1 cellular context compared by ENCODE assay signal in the genomic region with DNA sequence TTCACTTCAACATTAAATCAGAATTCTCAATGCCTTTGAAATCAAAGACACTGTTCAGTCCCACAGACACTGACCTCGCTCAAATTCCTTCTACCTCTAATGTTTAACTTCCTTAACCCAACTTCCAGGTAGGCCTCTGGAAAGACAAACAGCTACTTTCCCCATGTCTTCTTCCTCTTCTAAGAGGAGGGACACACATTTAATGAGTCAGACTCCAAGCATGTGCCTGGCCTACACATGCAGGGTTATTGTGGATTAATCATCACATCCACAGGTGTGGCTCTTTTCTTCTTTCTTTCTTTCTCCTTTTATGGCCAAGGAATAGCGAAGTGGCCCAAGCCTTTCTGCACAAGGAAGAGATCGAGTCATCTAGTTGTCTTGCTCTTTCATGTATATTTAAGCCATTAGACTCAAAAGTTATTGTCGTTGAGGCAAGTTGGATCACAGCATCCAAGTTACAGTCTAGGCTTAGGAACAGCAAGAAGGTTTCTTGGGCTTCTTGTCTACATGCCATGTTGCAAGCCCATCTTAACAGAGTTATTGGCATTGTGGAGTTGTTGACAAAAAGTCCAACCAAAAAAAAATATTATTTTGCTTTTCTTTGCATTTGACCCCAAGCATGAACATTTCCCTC.
TF ChIP-seq lines count a peak whose summit lies in the region.

No MANE protein-coding gene starts in this region.

TF ChIP-seq in HepG2, 621 proteins besides CTCF, POLR2A, EP300 and RAD21 (continued from another document and continues in another):
- TF ChIP-seq ZNF782 (CRISPR knock-in tag; IDR thresholded peaks at IDR 0.05; ENCODE audit: borderline replicate concordance) (no peak), PHF5A (CRISPR knock-in tag; IDR thresholded peaks at IDR 0.05; ENCODE audit: low read depth, unreplicated experiment) (peak; percentile 32), ZNF205 (CRISPR knock-in tag; IDR thresholded peaks at IDR 0.05) (no peak), ZNF124 (CRISPR knock-in tag; IDR thresholded peaks at IDR 0.05) (no peak), PAF1 (CRISPR knock-in tag; IDR thresholded peaks at IDR 0.05) (no peak), NR2F2 (IDR thresholded peaks at IDR 0.05; ENCODE audit: borderline replicate concordance, low read depth) (no peak), MZF1 (CRISPR knock-in tag; IDR thresholded peaks at IDR 0.05; ENCODE audit: borderline replicate concordance) (no peak), ZNF468 (CRISPR knock-in tag; IDR thresholded peaks at IDR 0.05) (no peak), SSRP1 (CRISPR knock-in tag; IDR thresholded peaks at IDR 0.05) (no peak), ZNF547 (CRISPR knock-in tag; IDR thresholded peaks at IDR 0.05) (no peak), CBX5 (CRISPR knock-in tag; IDR thresholded peaks at IDR 0.05; ENCODE audit: borderline replicate concordance) (peak; percentile 38; the same call in 1 of the 2 replicates), ZNF883 (CRISPR knock-in tag; IDR thresholded peaks at IDR 0.05; ENCODE audit: not compliant biosample characterization) (no peak), FOXA1 (IDR thresholded peaks at IDR 0.05) (no peak), FOXA1 (CRISPR knock-in tag; IDR thresholded peaks at IDR 0.05) (peak; percentile 81), RFX3 (CRISPR knock-in tag; IDR thresholded peaks at IDR 0.05) (no peak), TCF7L2 (IDR thresholded peaks at IDR 0.05; ENCODE audit: low read depth, low read length) (no peak), POLR2G (IDR thresholded peaks at IDR 0.05; ENCODE audit: low read depth, low read length) (no peak), PCBP2 (optimal IDR thresholded peaks at IDR 0.05; ENCODE audit: low read depth, low read length, poor library complexity, severe bottlenecking) (no peak), CEBPB (IDR thresholded peaks at IDR 0.05; ENCODE audit: borderline replicate concordance, low read depth, low read length) (no peak), ZNF24 (IDR thresholded peaks at IDR 0.05) (no peak), NCOA1 (CRISPR knock-in tag; IDR thresholded peaks at IDR 0.05) (no peak), SP4 (CRISPR knock-in tag; IDR thresholded peaks at IDR 0.05) (no peak), PPARG (CRISPR knock-in tag; conservative IDR thresholded peaks at IDR 0.05) (0 out of 2 replicates have a peak, but pooled peaks have one; percentile 43), RBAK (CRISPR knock-in tag; IDR thresholded peaks at IDR 0.05) (no peak), HOXA7 (CRISPR knock-in tag; IDR thresholded peaks at IDR 0.05) (no peak), MIER2 (CRISPR knock-in tag; IDR thresholded peaks at IDR 0.05) (peak; percentile 80; the same call in 1 of the 2 replicates), CHCHD3 (CRISPR knock-in tag; IDR thresholded peaks at IDR 0.05) (no peak), DMAP1 (CRISPR knock-in tag; IDR thresholded peaks at IDR 0.05) (peak; percentile 32; the same call in 1 of the 2 replicates), FOXA3 (CRISPR knock-in tag; IDR thresholded peaks at IDR 0.05) (peak; percentile 91), ZNF335 (CRISPR knock-in tag; IDR thresholded peaks at IDR 0.05) (no peak), ASH2L (IDR thresholded peaks at IDR 0.05; ENCODE audit: insufficient read length, low read depth, low read length) (no peak)
- TF ChIP-seq, protein P1, sequence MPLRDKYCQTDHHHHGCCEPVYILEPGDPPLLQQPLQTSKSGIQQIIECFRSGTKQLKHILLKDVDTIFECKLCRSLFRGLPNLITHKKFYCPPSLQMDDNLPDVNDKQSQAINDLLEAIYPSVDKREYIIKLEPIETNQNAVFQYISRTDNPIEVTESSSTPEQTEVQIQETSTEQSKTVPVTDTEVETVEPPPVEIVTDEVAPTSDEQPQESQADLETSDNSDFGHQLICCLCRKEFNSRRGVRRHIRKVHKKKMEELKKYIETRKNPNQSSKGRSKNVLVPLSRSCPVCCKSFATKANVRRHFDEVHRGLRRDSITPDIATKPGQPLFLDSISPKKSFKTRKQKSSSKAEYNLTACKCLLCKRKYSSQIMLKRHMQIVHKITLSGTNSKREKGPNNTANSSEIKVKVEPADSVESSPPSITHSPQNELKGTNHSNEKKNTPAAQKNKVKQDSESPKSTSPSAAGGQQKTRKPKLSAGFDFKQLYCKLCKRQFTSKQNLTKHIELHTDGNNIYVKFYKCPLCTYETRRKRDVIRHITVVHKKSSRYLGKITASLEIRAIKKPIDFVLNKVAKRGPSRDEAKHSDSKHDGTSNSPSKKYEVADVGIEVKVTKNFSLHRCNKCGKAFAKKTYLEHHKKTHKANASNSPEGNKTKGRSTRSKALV (CRISPR knock-in tag; IDR thresholded peaks at IDR 0.05): no peak
- TF ChIP-seq, protein P2, sequence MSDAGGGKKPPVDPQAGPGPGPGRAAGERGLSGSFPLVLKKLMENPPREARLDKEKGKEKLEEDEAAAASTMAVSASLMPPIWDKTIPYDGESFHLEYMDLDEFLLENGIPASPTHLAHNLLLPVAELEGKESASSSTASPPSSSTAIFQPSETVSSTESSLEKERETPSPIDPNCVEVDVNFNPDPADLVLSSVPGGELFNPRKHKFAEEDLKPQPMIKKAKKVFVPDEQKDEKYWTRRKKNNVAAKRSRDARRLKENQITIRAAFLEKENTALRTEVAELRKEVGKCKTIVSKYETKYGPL (CRISPR knock-in tag; IDR thresholded peaks at IDR 0.05): no peak
- TF ChIP-seq, protein P3, sequence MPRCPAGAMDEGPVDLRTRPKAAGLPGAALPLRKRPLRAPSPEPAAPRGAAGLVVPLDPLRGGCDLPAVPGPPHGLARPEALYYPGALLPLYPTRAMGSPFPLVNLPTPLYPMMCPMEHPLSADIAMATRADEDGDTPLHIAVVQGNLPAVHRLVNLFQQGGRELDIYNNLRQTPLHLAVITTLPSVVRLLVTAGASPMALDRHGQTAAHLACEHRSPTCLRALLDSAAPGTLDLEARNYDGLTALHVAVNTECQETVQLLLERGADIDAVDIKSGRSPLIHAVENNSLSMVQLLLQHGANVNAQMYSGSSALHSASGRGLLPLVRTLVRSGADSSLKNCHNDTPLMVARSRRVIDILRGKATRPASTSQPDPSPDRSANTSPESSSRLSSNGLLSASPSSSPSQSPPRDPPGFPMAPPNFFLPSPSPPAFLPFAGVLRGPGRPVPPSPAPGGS (CRISPR knock-in tag; IDR thresholded peaks at IDR 0.05): no peak
- TF ChIP-seq, protein P4, sequence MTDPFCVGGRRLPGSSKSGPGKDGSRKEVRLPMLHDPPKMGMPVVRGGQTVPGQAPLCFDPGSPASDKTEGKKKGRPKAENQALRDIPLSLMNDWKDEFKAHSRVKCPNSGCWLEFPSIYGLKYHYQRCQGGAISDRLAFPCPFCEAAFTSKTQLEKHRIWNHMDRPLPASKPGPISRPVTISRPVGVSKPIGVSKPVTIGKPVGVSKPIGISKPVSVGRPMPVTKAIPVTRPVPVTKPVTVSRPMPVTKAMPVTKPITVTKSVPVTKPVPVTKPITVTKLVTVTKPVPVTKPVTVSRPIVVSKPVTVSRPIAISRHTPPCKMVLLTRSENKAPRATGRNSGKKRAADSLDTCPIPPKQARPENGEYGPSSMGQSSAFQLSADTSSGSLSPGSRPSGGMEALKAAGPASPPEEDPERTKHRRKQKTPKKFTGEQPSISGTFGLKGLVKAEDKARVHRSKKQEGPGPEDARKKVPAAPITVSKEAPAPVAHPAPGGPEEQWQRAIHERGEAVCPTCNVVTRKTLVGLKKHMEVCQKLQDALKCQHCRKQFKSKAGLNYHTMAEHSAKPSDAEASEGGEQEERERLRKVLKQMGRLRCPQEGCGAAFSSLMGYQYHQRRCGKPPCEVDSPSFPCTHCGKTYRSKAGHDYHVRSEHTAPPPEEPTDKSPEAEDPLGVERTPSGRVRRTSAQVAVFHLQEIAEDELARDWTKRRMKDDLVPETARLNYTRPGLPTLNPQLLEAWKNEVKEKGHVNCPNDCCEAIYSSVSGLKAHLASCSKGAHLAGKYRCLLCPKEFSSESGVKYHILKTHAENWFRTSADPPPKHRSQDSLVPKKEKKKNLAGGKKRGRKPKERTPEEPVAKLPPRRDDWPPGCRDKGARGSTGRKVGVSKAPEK (CRISPR knock-in tag; IDR thresholded peaks at IDR 0.05; ENCODE audit: borderline replicate concordance): no peak
- TF ChIP-seq, protein P5, sequence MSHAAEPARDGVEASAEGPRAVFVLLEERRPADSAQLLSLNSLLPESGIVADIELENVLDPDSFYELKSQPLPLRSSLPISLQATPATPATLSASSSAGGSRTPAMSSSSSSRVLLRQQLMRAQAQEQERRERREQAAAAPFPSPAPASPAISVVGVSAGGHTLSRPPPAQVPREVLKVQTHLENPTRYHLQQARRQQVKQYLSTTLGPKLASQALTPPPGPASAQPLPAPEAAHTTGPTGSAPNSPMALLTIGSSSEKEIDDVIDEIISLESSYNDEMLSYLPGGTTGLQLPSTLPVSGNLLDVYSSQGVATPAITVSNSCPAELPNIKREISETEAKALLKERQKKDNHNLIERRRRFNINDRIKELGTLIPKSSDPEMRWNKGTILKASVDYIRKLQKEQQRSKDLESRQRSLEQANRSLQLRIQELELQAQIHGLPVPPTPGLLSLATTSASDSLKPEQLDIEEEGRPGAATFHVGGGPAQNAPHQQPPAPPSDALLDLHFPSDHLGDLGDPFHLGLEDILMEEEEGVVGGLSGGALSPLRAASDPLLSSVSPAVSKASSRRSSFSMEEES (CRISPR knock-in tag; IDR thresholded peaks at IDR 0.05): peak; percentile 74; the same call in 1 of the 2 replicates
- TF ChIP-seq, protein P6, sequence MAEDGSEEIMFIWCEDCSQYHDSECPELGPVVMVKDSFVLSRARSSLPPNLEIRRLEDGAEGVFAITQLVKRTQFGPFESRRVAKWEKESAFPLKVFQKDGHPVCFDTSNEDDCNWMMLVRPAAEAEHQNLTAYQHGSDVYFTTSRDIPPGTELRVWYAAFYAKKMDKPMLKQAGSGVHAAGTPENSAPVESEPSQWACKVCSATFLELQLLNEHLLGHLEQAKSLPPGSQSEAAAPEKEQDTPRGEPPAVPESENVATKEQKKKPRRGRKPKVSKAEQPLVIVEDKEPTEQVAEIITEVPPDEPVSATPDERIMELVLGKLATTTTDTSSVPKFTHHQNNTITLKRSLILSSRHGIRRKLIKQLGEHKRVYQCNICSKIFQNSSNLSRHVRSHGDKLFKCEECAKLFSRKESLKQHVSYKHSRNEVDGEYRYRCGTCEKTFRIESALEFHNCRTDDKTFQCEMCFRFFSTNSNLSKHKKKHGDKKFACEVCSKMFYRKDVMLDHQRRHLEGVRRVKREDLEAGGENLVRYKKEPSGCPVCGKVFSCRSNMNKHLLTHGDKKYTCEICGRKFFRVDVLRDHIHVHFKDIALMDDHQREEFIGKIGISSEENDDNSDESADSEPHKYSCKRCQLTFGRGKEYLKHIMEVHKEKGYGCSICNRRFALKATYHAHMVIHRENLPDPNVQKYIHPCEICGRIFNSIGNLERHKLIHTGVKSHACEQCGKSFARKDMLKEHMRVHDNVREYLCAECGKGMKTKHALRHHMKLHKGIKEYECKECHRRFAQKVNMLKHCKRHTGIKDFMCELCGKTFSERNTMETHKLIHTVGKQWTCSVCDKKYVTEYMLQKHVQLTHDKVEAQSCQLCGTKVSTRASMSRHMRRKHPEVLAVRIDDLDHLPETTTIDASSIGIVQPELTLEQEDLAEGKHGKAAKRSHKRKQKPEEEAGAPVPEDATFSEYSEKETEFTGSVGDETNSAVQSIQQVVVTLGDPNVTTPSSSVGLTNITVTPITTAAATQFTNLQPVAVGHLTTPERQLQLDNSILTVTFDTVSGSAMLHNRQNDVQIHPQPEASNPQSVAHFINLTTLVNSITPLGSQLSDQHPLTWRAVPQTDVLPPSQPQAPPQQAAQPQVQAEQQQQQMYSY (CRISPR knock-in tag; IDR thresholded peaks at IDR 0.05): no peak
- TF ChIP-seq, protein P7, sequence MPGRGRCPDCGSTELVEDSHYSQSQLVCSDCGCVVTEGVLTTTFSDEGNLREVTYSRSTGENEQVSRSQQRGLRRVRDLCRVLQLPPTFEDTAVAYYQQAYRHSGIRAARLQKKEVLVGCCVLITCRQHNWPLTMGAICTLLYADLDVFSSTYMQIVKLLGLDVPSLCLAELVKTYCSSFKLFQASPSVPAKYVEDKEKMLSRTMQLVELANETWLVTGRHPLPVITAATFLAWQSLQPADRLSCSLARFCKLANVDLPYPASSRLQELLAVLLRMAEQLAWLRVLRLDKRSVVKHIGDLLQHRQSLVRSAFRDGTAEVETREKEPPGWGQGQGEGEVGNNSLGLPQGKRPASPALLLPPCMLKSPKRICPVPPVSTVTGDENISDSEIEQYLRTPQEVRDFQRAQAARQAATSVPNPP (CRISPR knock-in tag; IDR thresholded peaks at IDR 0.05): no peak
- TF ChIP-seq, protein P8, sequence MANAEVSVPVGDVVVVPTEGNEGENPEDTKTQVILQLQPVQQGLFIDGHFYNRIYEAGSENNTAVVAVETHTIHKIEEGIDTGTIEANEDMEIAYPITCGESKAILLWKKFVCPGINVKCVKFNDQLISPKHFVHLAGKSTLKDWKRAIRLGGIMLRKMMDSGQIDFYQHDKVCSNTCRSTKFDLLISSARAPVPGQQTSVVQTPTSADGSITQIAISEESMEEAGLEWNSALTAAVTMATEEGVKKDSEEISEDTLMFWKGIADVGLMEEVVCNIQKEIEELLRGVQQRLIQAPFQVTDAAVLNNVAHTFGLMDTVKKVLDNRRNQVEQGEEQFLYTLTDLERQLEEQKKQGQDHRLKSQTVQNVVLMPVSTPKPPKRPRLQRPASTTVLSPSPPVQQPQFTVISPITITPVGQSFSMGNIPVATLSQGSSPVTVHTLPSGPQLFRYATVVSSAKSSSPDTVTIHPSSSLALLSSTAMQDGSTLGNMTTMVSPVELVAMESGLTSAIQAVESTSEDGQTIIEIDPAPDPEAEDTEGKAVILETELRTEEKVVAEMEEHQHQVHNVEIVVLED (CRISPR knock-in tag; IDR thresholded peaks at IDR 0.05; ENCODE audit: borderline replicate concordance): no peak
- TF ChIP-seq, protein P9, sequence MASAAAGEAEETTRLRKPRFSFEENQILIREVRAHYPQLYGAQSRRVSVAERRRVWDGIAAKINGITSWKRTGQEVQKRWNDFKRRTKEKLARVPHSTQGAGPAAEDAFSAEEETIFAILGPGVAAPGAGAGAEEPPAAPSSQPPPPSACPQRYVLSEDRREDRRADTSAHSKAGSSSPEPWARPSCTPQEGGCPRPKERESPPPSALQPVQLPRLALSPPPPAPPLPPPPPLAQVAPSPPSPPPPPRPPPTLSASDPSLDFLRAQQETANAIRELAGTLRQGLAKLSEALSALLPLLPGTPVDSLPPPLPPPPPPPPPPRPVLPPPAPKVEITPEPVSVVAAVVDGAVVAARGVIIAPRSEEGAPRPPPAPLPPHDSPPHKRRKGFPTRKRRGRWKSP (CRISPR knock-in tag; IDR thresholded peaks at IDR 0.05): no peak
- TF ChIP-seq, protein P10, sequence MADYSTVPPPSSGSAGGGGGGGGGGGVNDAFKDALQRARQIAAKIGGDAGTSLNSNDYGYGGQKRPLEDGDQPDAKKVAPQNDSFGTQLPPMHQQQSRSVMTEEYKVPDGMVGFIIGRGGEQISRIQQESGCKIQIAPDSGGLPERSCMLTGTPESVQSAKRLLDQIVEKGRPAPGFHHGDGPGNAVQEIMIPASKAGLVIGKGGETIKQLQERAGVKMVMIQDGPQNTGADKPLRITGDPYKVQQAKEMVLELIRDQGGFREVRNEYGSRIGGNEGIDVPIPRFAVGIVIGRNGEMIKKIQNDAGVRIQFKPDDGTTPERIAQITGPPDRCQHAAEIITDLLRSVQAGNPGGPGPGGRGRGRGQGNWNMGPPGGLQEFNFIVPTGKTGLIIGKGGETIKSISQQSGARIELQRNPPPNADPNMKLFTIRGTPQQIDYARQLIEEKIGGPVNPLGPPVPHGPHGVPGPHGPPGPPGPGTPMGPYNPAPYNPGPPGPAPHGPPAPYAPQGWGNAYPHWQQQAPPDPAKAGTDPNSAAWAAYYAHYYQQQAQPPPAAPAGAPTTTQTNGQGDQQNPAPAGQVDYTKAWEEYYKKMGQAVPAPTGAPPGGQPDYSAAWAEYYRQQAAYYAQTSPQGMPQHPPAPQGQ (CRISPR knock-in tag; IDR thresholded peaks at IDR 0.05; ENCODE audit: borderline replicate concordance): no peak
- TF ChIP-seq, protein P11, sequence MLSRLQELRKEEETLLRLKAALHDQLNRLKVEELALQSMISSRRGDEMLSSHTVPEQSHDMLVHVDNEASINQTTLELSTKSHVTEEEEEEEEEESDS (CRISPR knock-in tag; IDR thresholded peaks at IDR 0.05; ENCODE audit: borderline replicate concordance): no peak
